In genomic region chr17:7107012-7107754, GRCh38 we compare ENCODE assay signal across 17 cellular contexts. TPM values are rescaled to one million over a fixed set of nuclear protein-coding genes. Genes with fewer than 3 reads are reported as not detected.
DNase-seq lines count a peak whose midpoint lies in the region; ATAC-seq and TF ChIP-seq lines count a peak whose summit lies in the region.
"Had no signal": no experiment of that assay in that cellular context is flagged by ENCODE, and none has a peak within 500 bp of the region (broad histone marks: within the 10 kb centered on the region; RNA-seq: fewer than 3 reads in every experiment).

No MANE protein-coding gene starts in this region.

- TF ChIP-seq CTCF in GM20000 (IDR thresholded peaks at IDR 0.05; ENCODE audit: extremely low read depth, missing control alignments), result no peak

- ATAC-seq in left colon, result peak; percentile 46
- ATAC-seq: activated CD4-positive, CD25-positive, alpha-beta regulatory T cell treated with anti-CD3 and anti-CD28 coated beads, Interleukin-2, amount 50 U/mL, for 24 hours; effector memory CD8-positive, alpha-beta T cell had no signal

- DNase-seq in DMS53 (lab: John Stamatoyannopoulos, UW) (peak; percentile 97), NCI-H1105 treated with DMSO at 0.1 percent for 48 hours (lab: John Stamatoyannopoulos, UW) (peak; percentile 76), NCI-H526 treated with DMSO at 0.1 percent for 48 hours (lab: John Stamatoyannopoulos, UW) (peak; percentile 5), left colon (no peak), GM20000 (ENCODE audit: low spot score) (no peak), GOT3 (lab: John Stamatoyannopoulos, UW) (no peak), A172 (ENCODE audit: low spot score) (no peak)
- DNase-seq in stimulated activated CD4-positive, alpha-beta T cell treated with anti-CD3 and anti-CD28 coated beads, Interleukin-2, amount 100 ng/mL, for 24 hours, result no peak
- DNase-seq: AML-193; DMS 273 treated with DMSO at 0.1 percent for 48 hours; effector memory CD8-positive, alpha-beta T cell; hypothalamus; midbrain; NCI-H1436; SIG-M5 had no signal

- intact Hi-C loops in left colon (cut with DNase I, micrococcal nuclease), result no loop called here

RNA-seq across cellular contexts. Expression of gene ASGR2, which starts 7.4 kb away (rescaled TPM):
- under 1 TPM in 1 of 2 donors, not detected in 1; 0.25 TPM for total RNA-seq in left colon
- not detected in 2 replicates for total RNA-seq in A172 (2014; rRNA removed; shearing (Covaris generic))
- total RNA-seq: activated T-helper 2 cell treated with anti-CD3 and anti-CD28 coated beads, Interferon-gamma antibody, Interleukin-2, Interleukin-4, amounts not matched to agents 10 μg/mL and 5 μg/mL and 100 μg/mL, durations not matched to agents 14 hours and 24 hours and 36 hours had no signal

RNA-seq across cellular contexts. Expression of gene CLEC10A, which starts 27.1 kb away (rescaled TPM):
- 1 to 10 TPM; 4.2 to 7.6 TPM for total RNA-seq in left colon
- not detected in 2 replicates for total RNA-seq in A172 (2014; rRNA removed; shearing (Covaris generic))
- total RNA-seq: activated T-helper 2 cell treated with anti-CD3 and anti-CD28 coated beads, Interferon-gamma antibody, Interleukin-2, Interleukin-4, amounts not matched to agents 10 μg/mL and 5 μg/mL and 100 μg/mL, durations not matched to agents 14 hours and 24 hours and 36 hours had no signal

Comparison
In these comparisons a context has a peak if more than half of its experiments do, and no peak if none do; other contexts are left out.
1. DNase-seq: peak in DMS53 (single experiment), NCI-H1105 treated with DMSO at 0.1 percent for 48 hours (single experiment) and NCI-H526 treated with DMSO at 0.1 percent for 48 hours (single experiment); none in left colon (0 of 2), GM20000 (single experiment), GOT3 (single experiment), stimulated activated CD4-positive, alpha-beta T cell treated with anti-CD3 and anti-CD28 coated beads, Interleukin-2, amount 100 ng/mL, for 24 hours (0 of 2) and A172 (single experiment).